In genomic region chr10:87961314-87961713, GRCh38 we compare ENCODE assay signal across 11 cellular contexts.
A peak's percentile ranks its signal among the peaks of the same experiment; 100 is the strongest.
DNase-seq lines count a peak whose midpoint lies in the region; ATAC-seq and TF ChIP-seq lines count a peak whose summit lies in the region.
"Had no signal": no experiment of that assay in that cellular context is flagged by ENCODE, and none has a peak within 500 bp of the region (broad histone marks: within the 10 kb centered on the region; RNA-seq: fewer than 3 reads in every experiment).

No MANE protein-coding gene starts in this region.

- H3K4me3 ChIP-seq in SJSA1 (no peak overlapping the region), foreskin fibroblast (ENCODE audit: low read depth in 1 of 2, low read length in 2 of 2) (no peak overlapping the region)
- H3K4me3 ChIP-seq: neural progenitor cell had no signal

- no peak for TF ChIP-seq CTCF in foreskin fibroblast (IDR thresholded peaks at IDR 0.05; ENCODE audit: low read depth, low read length)

- no peaks in the 10 kb centered on the region for H3K9me3 ChIP-seq in SJSA1 (replicated peaks)

- peak; percentile 94 for DNase-seq in EH (ENCODE audit: low read depth)
- DNase-seq in SJSA1 (ENCODE audit: low read depth in 1 of 2, low spot score in 2 of 2): peak; percentile 57 to 83
- DNase-seq in foreskin fibroblast: peak; percentile 70 to 79
- DNase-seq in pulmonary artery endothelial cell (ENCODE audit: low read depth, low spot score): peak; percentile 10
- DNase-seq in COR-L47 (lab: John Stamatoyannopoulos, UW): no peak
- DNase-seq in left lobe of liver (ENCODE audit: low spot score): no peak
- no peak for DNase-seq in DMS153 (lab: John Stamatoyannopoulos, UW)
- no peak for DNase-seq in SW480 (ENCODE audit: low spot score)
- DNase-seq: activated T-cell treated with anti-CD3 and anti-CD28 coated beads, Interleukin-2, amount 50 U/mL, for 1 hour; NCI-H2107 had no signal

- no peak for ATAC-seq in left lobe of liver

- peak overlapping the region; percentile 76 for H3K27ac ChIP-seq in SJSA1
- H3K27ac ChIP-seq: neural progenitor cell had no signal

- H3K27me3 ChIP-seq in SJSA1 (replicated peaks): no peaks in the 10 kb centered on the region
- H3K27me3 ChIP-seq: neural progenitor cell had no signal

- H3K36me3 ChIP-seq in SJSA1: peaks cover 12% of the 10 kb centered on the region

- peaks cover 14% of the 10 kb centered on the region for H3K4me1 ChIP-seq in SJSA1 (replicated peaks)
- H3K4me1 ChIP-seq: neural progenitor cell had no signal

Comparison
In these comparisons a context has a peak if more than half of its experiments do, and no peak if none do; other contexts are left out.
1. DNase-seq: peak in EH (single experiment), SJSA1 (2 of 2), foreskin fibroblast (2 of 2) and pulmonary artery endothelial cell (single experiment); none in COR-L47 (single experiment), left lobe of liver (single experiment), DMS153 (single experiment) and SW480 (single experiment).